15 cellular contexts compared by ENCODE assay signal in genomic region chr3:5276953-5277352, GRCh38.
DNase-seq lines count a peak whose midpoint lies in the region; ATAC-seq lines count a peak whose summit lies in the region.
"Had no signal": no experiment of that assay in that cellular context is flagged by ENCODE, and none has a peak within 500 bp of the region (broad histone marks: within the 10 kb centered on the region; RNA-seq: fewer than 3 reads in every experiment).

No MANE protein-coding gene starts in this region.

- H3K4me3 ChIP-seq in endocrine pancreas (ENCODE audit: control insufficient read depth, insufficient read depth, low read length), result peak overlapping the region; percentile 79
- H3K4me3 ChIP-seq: A549, K562 had no signal

- no peaks in the 10 kb centered on the region for H3K4me1 ChIP-seq in endocrine pancreas (ENCODE audit: control insufficient read depth, insufficient read depth, low read length)
- H3K4me1 ChIP-seq: A549, BE2C had no signal

- H3K9ac ChIP-seq in endocrine pancreas (ENCODE audit: control insufficient read depth, insufficient read depth, low read length), result no peak overlapping the region

- peak; percentile 53 for ATAC-seq in GM19035 (IDR thresholded peaks at IDR 0.05; ENCODE audit: unreplicated experiment)
- peak; percentile 75 for ATAC-seq in HG02798 (IDR thresholded peaks at IDR 0.05; ENCODE audit: poor library complexity, unreplicated experiment)
- no peak for ATAC-seq in HG03457 (IDR thresholded peaks at IDR 0.05; ENCODE audit: unreplicated experiment)
- ATAC-seq: A549, K562 had no signal

- no peaks in the 10 kb centered on the region for H3K9me3 ChIP-seq in endocrine pancreas (ENCODE audit: control insufficient read depth, low read length)
- H3K9me3 ChIP-seq: BE2C had no signal

- DNase-seq in glomerular visceral epithelial cell (ENCODE audit: extremely low spot score) (no peak), midbrain (lab: John Stamatoyannopoulos, UW) (no peak)
- DNase-seq: BE2C; CD4-positive, alpha-beta memory T cell; COR-L47; DND-41; GDM1; HCEC 1CT; Karpas-422 had no signal

- no peaks in the 10 kb centered on the region for H3K27me3 ChIP-seq in endocrine pancreas (ENCODE audit: control insufficient read depth, insufficient read depth, low read length)
- H3K27me3 ChIP-seq: BE2C had no signal

- no peaks in the 10 kb centered on the region for H3K36me3 ChIP-seq in endocrine pancreas (ENCODE audit: control insufficient read depth, insufficient read depth, low read length)
- H3K36me3 ChIP-seq: BE2C had no signal
